ENCODE assay signal across 10 cellular contexts in the genomic region with DNA sequence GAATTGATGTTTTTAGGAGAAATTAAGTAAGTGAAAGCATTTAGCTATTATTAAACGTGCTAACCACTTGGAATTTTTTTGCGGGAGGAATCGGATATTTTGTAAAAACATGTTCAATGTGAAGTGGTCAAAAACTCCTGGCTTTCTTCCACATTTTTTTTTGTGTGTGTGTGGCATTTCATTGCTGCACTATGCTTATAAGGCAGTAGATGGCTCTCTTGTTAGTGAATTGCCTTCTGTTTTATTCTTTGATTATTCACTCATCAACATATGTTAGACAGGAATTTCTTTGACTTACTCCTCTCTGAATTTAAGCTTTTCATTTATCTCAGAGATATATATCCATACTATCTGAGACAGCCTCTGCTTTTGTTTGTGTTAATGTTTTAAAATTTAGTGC.
DNase-seq lines count a peak whose midpoint lies in the region; ATAC-seq and TF ChIP-seq lines count a peak whose summit lies in the region.
"Had no signal": no experiment of that assay in that cellular context is flagged by ENCODE, and none has a peak within 500 bp of the region (broad histone marks: within the 10 kb centered on the region; RNA-seq: fewer than 3 reads in every experiment).

No MANE protein-coding gene starts in this region.

- peaks cover 21% of the 10 kb centered on the region for H3K9me3 Mint-ChIP-seq in progenitor cell of endocrine pancreas (ENCODE audit: low read depth)
- H3K9me3 Mint-ChIP-seq: activated CD4-positive, alpha-beta T cell treated with anti-CD3 and anti-CD28 coated beads, Interleukin-2, amount 10 ng/mL, durations not matched to agents 24 days and 14 days; stimulated activated naive CD8-positive, alpha-beta T cell treated with anti-CD3 and anti-CD28 coated beads, Interleukin-15, Interleukin-2, amounts not matched to agents 100 ng/mL and 50 ng/mL, for 24 hours had no signal

- ATAC-seq in GM21737 (IDR thresholded peaks at IDR 0.05; ENCODE audit: unreplicated experiment): no peak

- TF ChIP-seq CTCF in GM12873 (IDR thresholded peaks at IDR 0.05; ENCODE audit: insufficient read depth, low read depth, low read length, missing control alignments): peak; percentile 20
- TF ChIP-seq CTCF in OCI-LY1 (IDR thresholded peaks at IDR 0.05; ENCODE audit: low read length): peak; percentile 47; the same call in 1 of the 2 replicates
- TF ChIP-seq CTCF in epithelial cell of esophagus (IDR thresholded peaks at IDR 0.05; ENCODE audit: insufficient read depth, low read depth, low read length, missing control alignments): peak; percentile 47
- peak; percentile 50 for TF ChIP-seq CTCF in progenitor cell of endocrine pancreas (IDR thresholded peaks at IDR 0.05; ENCODE audit: unreplicated experiment)

- H3K4me3 ChIP-seq in OCI-LY1 (ENCODE audit: low read depth, low read length, poor library complexity, severe bottlenecking): no peak overlapping the region
- H3K4me3 ChIP-seq in epithelial cell of esophagus (ENCODE audit: low read length): no peak overlapping the region

- H3K27me3 ChIP-seq in OCI-LY1 (ENCODE audit: insufficient read depth, low read length): no peaks in the 10 kb centered on the region

- no peaks in the 10 kb centered on the region for H3K9me3 ChIP-seq in OCI-LY1 (ENCODE audit: low read length)

- no peaks in the 10 kb centered on the region for H4K20me1 ChIP-seq in OCI-LY1 (ENCODE audit: insufficient read depth, low read length)

- H3K9me2 ChIP-seq in OCI-LY1 (ENCODE audit: low read depth, low read length): no peaks in the 10 kb centered on the region

- no peaks in the 10 kb centered on the region for H3F3A ChIP-seq in OCI-LY1 (ENCODE audit: insufficient read depth, low read length)

- H3K4me1 Mint-ChIP-seq in progenitor cell of endocrine pancreas (ENCODE audit: low read depth): peaks cover 33% of the 10 kb centered on the region

- peaks cover 34% of the 10 kb centered on the region for H3K36me3 ChIP-seq in OCI-LY1 (ENCODE audit: insufficient read depth, low read length)

- H3K4me1 ChIP-seq in OCI-LY1 (ENCODE audit: insufficient read depth, low read length, severe bottlenecking): peaks cover 7% of the 10 kb centered on the region

- no peaks in the 10 kb centered on the region for H3K27me3 Mint-ChIP-seq in progenitor cell of endocrine pancreas
- H3K27me3 Mint-ChIP-seq: activated CD4-positive, alpha-beta T cell treated with anti-CD3 and anti-CD28 coated beads, Interleukin-2, amount 10 ng/mL, durations not matched to agents 24 days and 14 days; stimulated activated naive CD8-positive, alpha-beta T cell treated with anti-CD3 and anti-CD28 coated beads, Interleukin-15, Interleukin-2, amounts not matched to agents 100 ng/mL and 50 ng/mL, for 24 hours had no signal

- DNase-seq in epithelial cell of esophagus (ENCODE audit: low read depth) (no peak), progenitor cell of endocrine pancreas (ENCODE audit: low spot score, unreplicated experiment) (no peak), 8988T (no peak), NCI-H345 (lab: John Stamatoyannopoulos, UW) (no peak)
- DNase-seq in stimulated activated CD4-positive, alpha-beta T cell treated with anti-CD3 and anti-CD28 coated beads, Interleukin-12 subunit alpha, Interleukin-12 subunit beta, amount 100 ng/mL, for 4 hours: no peak
- DNase-seq: activated CD4-positive, alpha-beta T cell treated with anti-CD3 and anti-CD28 coated beads, Interleukin-2, amount 10 ng/mL, durations not matched to agents 24 days and 14 days had no signal

- no peaks in the 10 kb centered on the region for H3K79me2 ChIP-seq in OCI-LY1 (ENCODE audit: insufficient read depth, low read length)

- no peak overlapping the region for H3K27ac ChIP-seq in OCI-LY1 (ENCODE audit: low read depth, low read length, poor library complexity, severe bottlenecking)

- H2AFZ ChIP-seq in OCI-LY1 (ENCODE audit: low read length): no peak overlapping the region

- H3K9ac ChIP-seq in OCI-LY1 (ENCODE audit: low read length): no peak overlapping the region

- no peak overlapping the region for H3K27ac Mint-ChIP-seq in progenitor cell of endocrine pancreas
- H3K27ac Mint-ChIP-seq: activated CD4-positive, alpha-beta T cell treated with anti-CD3 and anti-CD28 coated beads, Interleukin-2, amount 10 ng/mL, durations not matched to agents 24 days and 14 days; stimulated activated naive CD8-positive, alpha-beta T cell treated with anti-CD3 and anti-CD28 coated beads, Interleukin-15, Interleukin-2, amounts not matched to agents 100 ng/mL and 50 ng/mL, for 24 hours had no signal

- no peak overlapping the region for H3K4me3 Mint-ChIP-seq in progenitor cell of endocrine pancreas (ENCODE audit: low read depth)
- H3K4me3 Mint-ChIP-seq: activated CD4-positive, alpha-beta T cell treated with anti-CD3 and anti-CD28 coated beads, Interleukin-2, amount 10 ng/mL, durations not matched to agents 24 days and 14 days; stimulated activated naive CD8-positive, alpha-beta T cell treated with anti-CD3 and anti-CD28 coated beads, Interleukin-15, Interleukin-2, amounts not matched to agents 100 ng/mL and 50 ng/mL, for 24 hours had no signal

- peaks cover 34% of the 10 kb centered on the region for H3K36me3 Mint-ChIP-seq in progenitor cell of endocrine pancreas (ENCODE audit: insufficient read depth)

- H3K4me2 ChIP-seq in OCI-LY1 (ENCODE audit: low read length): no peak overlapping the region
